Comparison of ENCODE assay signal across 8 cellular contexts in the genomic region with DNA sequence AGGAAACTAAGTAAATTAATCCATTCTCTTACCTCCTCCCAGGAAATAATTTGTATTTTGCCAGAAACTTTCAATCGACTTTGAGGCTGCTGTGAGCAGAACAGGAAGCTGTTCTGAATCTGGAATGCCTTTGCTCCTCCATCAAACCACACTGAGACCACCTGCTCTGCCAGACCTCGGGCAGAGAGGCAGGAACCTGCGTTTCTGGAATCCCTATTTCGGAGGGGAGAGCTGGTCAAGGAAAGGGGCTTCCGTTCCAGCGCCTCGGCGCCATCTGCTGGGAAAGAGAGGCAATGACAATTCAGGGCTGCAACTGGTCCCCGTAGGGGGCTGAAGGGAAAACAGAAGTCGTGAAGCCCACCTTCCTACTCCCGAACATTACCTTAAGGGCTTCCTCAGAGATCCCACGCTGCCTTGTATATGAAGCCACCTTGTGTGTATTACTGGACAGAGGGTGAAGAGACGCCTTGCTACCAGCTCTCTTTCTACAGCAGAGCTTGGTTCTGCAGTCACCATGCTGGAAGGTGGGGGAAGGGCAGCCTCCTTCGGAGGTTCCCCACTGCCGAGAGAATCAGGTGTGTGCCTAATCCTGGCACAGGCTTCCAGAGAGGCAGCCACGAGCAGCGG. TPM values are rescaled to one million over a fixed set of nuclear protein-coding genes. Genes with fewer than 3 reads are reported as not detected.
A peak's percentile ranks its signal among the peaks of the same experiment; 100 is the strongest.
DNase-seq lines count a peak whose midpoint lies in the region; ATAC-seq and TF ChIP-seq lines count a peak whose summit lies in the region.

No MANE protein-coding gene starts in this region.

- H3K27me3 ChIP-seq in GM06990 (replicated peaks; ENCODE audit: control insufficient read depth, insufficient read depth, low read length) (no peaks in the 10 kb centered on the region; the same call in none of the 2 replicates), spleen (replicated peaks in 1 of 7) (peaks cover 0 to 59% (median 0%) of the 10 kb centered on the region in 7 donors)

- intact Hi-C loops in spleen (cut with DNase I; ENCODE audit: low total_unique reads) = no loop called here

- peaks cover 10 to 11% of the 10 kb centered on the region in 2 donors for H3K4me1 Mint-ChIP-seq in immature natural killer cell

- peak overlapping the region; percentile 22 to 82 (median 64) for H3K4me3 Mint-ChIP-seq in immature natural killer cell

- DNase-seq in GM06990 (ENCODE audit: extremely low read depth, insufficient read length) = no peak
- peak; percentile 15 for DNase-seq in NCI-H2029 treated with DMSO at 0.1 percent for 48 hours (lab: John Stamatoyannopoulos, UW)
- peak; percentile 61 to 64 for DNase-seq in cardiac fibroblast (ENCODE audit: low read depth in 2 of 2)
- DNase-seq in immature natural killer cell = peak; percentile 50 to 63 (median 62)
- peak; percentile 89 for DNase-seq in spleen

- TF ChIP-seq POLR2A in spleen (IDR thresholded peaks at IDR 0.05) = no peak

- H3K27me3 Mint-ChIP-seq in immature natural killer cell (ENCODE audit: low read depth in 3 of 3) = peaks cover 4 to 11% (median 8%) of the 10 kb centered on the region in 3 donors

- no peaks in the 10 kb centered on the region for H3K9me3 Mint-ChIP-seq in immature natural killer cell

- no peak overlapping the region for H3K27ac Mint-ChIP-seq in immature natural killer cell

- 0 to 1% (median 1%) methylated on average over 16 to 17 of the region's 17 CpGs for WGBS in spleen, 5 donors

- no peaks in the 10 kb centered on the region for H3K36me3 ChIP-seq in GM06990 (ENCODE audit: control insufficient read depth, insufficient read depth, low read length)
- no peaks in the 10 kb centered on the region for H3K36me3 ChIP-seq in spleen

- H3K4me3 ChIP-seq in GM06990 (replicated peaks; ENCODE audit: low read depth, low read length) (peak overlapping the region; percentile 31), cardiac fibroblast (replicated peaks in 1 of 2; ENCODE audit: low read depth in 2 of 2, low read length in 2 of 2) (peak overlapping the region; percentile 10 to 27), spleen (peak overlapping the region in 6 of 8 donors; percentile 6 to 59 (median 18))

- no peaks in the 10 kb centered on the region for H3K9me3 ChIP-seq in spleen

- ATAC-seq in HG02798 (IDR thresholded peaks at IDR 0.05; ENCODE audit: poor library complexity, unreplicated experiment) (peak; percentile 80), GM19467 (IDR thresholded peaks at IDR 0.05; ENCODE audit: unreplicated experiment) (no peak)

- peaks cover 7 to 18% (median 13%) of the 10 kb centered on the region in 6 donors for H3K4me1 ChIP-seq in spleen

- peak; percentile 93 for TF ChIP-seq CTCF in GM06990 (IDR thresholded peaks at IDR 0.05; ENCODE audit: insufficient read depth, low read length, poor library complexity, severe bottlenecking)
- peak; percentile 97 for TF ChIP-seq CTCF in VCaP (conservative IDR thresholded peaks at IDR 0.05)
- TF ChIP-seq CTCF in cardiac fibroblast (IDR thresholded peaks at IDR 0.05; ENCODE audit: low read depth, low read length) = peak; percentile 93
- TF ChIP-seq CTCF in spleen (IDR thresholded peaks at IDR 0.05 in 8 of 11, conservative IDR thresholded peaks at IDR 0.05 in 3 of 11) = peak; percentile 23 to 90 (median 86)

- H3K36me3 Mint-ChIP-seq in immature natural killer cell = peaks cover 0 to 3% (median 0%) of the 10 kb centered on the region in 3 donors

- H3K27ac ChIP-seq in VCaP (peak overlapping the region; percentile 79), spleen (no peak overlapping the region)

RNA-seq across cellular contexts. Expression of a gene that starts 31.2 kb away (rescaled TPM):
- 1 to 10 TPM in 2 of 3 donors, not detected in 1; 1.5 to 2.3 TPM for polyA plus RNA-seq in immature natural killer cell
- 10 to 100 TPM; 25.5 to 48.5 (median 37.6) TPM for total RNA-seq in spleen
- polyA plus RNA-seq in spleen = 10 to 100 TPM in 2 of 3 donors, 1 to 10 TPM in 1; 6.0 to 15.2 (median 12.8) TPM
